Comparison of ENCODE assay signal across 15 cellular contexts in the genomic region with DNA sequence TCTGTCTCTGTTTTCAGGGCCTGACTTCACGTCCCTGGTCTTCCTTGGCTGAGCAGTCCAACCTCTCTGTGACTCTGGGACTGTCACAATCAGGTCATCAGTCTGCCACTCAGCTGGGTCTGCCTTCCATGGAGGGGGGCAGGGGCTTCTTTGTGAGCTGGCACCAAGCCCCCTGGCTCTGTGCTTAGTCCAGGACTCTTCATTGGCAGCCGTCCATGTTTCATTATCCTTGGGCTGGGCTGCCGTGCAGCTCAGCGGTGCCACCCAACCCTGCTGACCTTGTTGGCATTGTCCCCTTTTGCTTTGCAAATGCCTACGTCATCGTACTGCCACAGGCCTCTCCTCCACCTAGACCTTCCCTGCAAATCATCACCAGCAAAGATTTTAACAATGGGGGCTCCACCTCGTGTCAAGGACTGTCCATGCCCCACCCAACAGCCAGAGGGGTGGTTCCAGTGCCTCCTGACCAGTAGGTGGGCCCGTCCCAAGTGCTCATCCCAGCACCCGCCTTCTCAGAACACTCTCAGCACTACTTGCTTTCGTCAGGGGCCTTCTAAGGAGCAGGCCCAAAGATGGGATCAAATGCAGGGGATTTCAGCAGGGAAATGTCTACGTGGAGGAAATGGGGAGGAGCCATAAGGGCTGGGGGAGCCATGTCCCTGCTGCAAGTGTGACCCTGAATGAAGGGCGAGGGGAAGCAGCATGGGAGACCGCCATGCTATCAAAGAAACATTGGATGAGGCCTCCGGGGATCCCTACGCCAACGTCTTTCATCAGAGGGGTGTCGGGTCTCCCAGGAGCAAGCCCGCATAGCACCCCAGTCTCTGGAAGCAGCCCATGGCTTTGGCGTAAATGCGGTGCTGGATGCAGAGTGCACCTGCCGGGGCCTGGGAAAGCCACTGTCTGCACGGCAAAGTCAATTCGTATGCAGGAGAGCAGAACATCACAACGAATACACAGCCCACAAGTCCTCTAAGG. TPM values are rescaled to one million over a fixed set of nuclear protein-coding genes. Genes with fewer than 3 reads are reported as not detected.
"Had no signal": no experiment of that assay in that cellular context is flagged by ENCODE, and none has a peak within 500 bp of the region (broad histone marks: within the 10 kb centered on the region; RNA-seq: fewer than 3 reads in every experiment).

No MANE protein-coding gene starts in this region.

- H3K9me3 ChIP-seq: esophagus muscularis mucosa, vagina had no signal

- DNase-seq: activated CD4-positive, alpha-beta T cell treated with anti-CD3 and anti-CD28 coated beads, Interleukin-2, amount 50 U/mL, for 4 hours; activated CD4-positive, CD25-positive, alpha-beta regulatory T cell treated with anti-CD3 and anti-CD28 coated beads, Interleukin-2, amount 50 U/mL, for 72 hours; activated naive CD4-positive, alpha-beta T cell; activated T-cell treated with anti-CD3 and anti-CD28 coated beads, Interleukin-2, amount 50 U/mL, for 24 hours; glutamatergic neuron had no signal

- H3K27me3 ChIP-seq: neural progenitor cell, tibial artery, vagina had no signal

- ATAC-seq: stimulated activated effector memory CD8-positive, alpha-beta T cell treated with anti-CD3 and anti-CD28 coated beads, Interleukin-12 subunit alpha, Interleukin-12 subunit beta, amount 100 ng/mL, for 72 hours had no signal

- H3K4me1 ChIP-seq: esophagus muscularis mucosa, neural progenitor cell, parathyroid adenoma, vagina had no signal

- H3K4me3 ChIP-seq: cardiac muscle cell, esophagus muscularis mucosa, neural progenitor cell, smooth muscle cell, tibial artery, vagina had no signal

- H3K27ac ChIP-seq: cardiac muscle cell, esophagus muscularis mucosa, neural progenitor cell, parathyroid adenoma, tibial artery, vagina had no signal

- H3K36me3 ChIP-seq: cardiac muscle cell, esophagus muscularis mucosa, neural progenitor cell, tibial artery, vagina had no signal

RNA-seq across cellular contexts. Expression of gene KRTAP5-6, which starts 18.2 kb away (rescaled TPM):
- total RNA-seq: cardiac muscle cell, esophagus muscularis mucosa, fibroblast of villous mesenchyme, myocyte, smooth muscle cell, vagina had no signal
- polyA plus RNA-seq: cardiac muscle cell, smooth muscle cell had no signal

RNA-seq across cellular contexts. Expression of gene IFITM10, which starts 35.2 kb away (rescaled TPM):
- polyA plus RNA-seq: cardiac muscle cell had no signal
